13 cellular contexts compared by ENCODE assay signal in the genomic region with DNA sequence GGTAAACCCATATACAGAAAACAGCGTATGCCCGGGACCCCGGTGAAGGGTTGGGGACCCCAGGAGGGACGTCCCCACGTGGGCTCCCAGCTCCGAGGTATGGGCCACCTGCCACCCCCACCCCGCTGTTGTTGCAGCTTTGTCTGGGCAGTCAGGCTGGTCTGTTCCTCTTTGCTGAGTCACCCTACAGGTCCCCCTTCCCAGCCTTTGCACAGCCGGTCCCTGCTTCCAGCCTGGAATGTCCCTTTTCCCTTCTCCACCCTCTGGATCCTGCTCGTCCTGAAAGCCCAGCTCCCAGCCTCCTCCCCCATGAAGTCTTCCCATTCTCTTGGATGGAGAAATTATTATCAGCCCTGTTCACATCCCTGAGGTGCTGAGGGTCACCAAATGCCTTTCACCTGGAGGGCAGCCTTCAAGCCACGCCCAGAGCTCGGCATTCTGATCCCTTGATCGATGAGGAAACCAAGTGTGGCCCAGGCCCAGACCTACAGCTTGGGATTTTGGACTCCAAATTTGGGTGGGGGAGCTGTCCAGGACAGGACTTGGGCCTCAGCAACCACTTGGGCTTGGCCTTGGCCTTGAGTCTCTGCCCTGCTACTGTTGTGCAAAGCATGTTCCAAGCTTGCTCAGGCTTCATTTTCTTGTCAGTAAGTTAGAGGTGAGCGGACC. TPM values are rescaled to one million over a fixed set of nuclear protein-coding genes. Genes with fewer than 3 reads are reported as not detected.
DNase-seq lines count a peak whose midpoint lies in the region; ATAC-seq and TF ChIP-seq lines count a peak whose summit lies in the region.
"Had no signal": no experiment of that assay in that cellular context is flagged by ENCODE, and none has a peak within 500 bp of the region (broad histone marks: within the 10 kb centered on the region; RNA-seq: fewer than 3 reads in every experiment).

No MANE protein-coding gene starts in this region.

- no peaks in the 10 kb centered on the region for H3F3A ChIP-seq in smooth muscle cell (ENCODE audit: low read depth)

- peaks cover 49 to 76% of the 10 kb centered on the region in 2 experiments for H3K4me1 ChIP-seq in HCT116 (ENCODE audit: control insufficient read depth in 1 of 2, insufficient read depth in 2 of 2, low read length in 2 of 2)
- H3K4me1 ChIP-seq in RWPE2 (ENCODE audit: insufficient read depth, poor library complexity, severe bottlenecking): peaks cover 44% of the 10 kb centered on the region
- peaks cover 7% of the 10 kb centered on the region for H3K4me1 ChIP-seq in smooth muscle cell (ENCODE audit: low read depth)

- WGBS in smooth muscle cell (ENCODE audit: low lambda C conversion rate): 52% methylated on average over 11 of the region's 13 CpGs

- DNase-seq in HCT116 (ENCODE audit: low read depth, low spot score): no peak
- no peak for DNase-seq in RWPE2 (ENCODE audit: low spot score)
- DNase-seq in islet precursor cell: peak; percentile 95
- DNase-seq in smooth muscle cell (lab: John Stamatoyannopoulos, UW; ENCODE audit: unreplicated experiment): no peak
- DNase-seq in DMS79 (lab: John Stamatoyannopoulos, UW): no peak
- DNase-seq in amniotic stem cell (lab: John Stamatoyannopoulos, UW): no peak
- DNase-seq: activated CD4-positive, alpha-beta T cell treated with anti-CD3 and anti-CD28 coated beads, Interleukin-2, amount 50 U/mL, for 48 hours; caudate nucleus; stimulated activated CD4-positive, alpha-beta T cell treated with anti-CD3 and anti-CD28 coated beads, Interleukin-1b, Interleukin-23, amount 100 ng/mL, for 48 hours; stimulated activated naive CD4-positive, alpha-beta T cell treated with Interleukin-2 at 50 U/mL for 16 hours had no signal

- intact Hi-C loops in HCT116 (cut with micrococcal nuclease): loop anchor here (2.0 kb wide), 1 partner anchor 93 kb away; no protein-coding TSS in a partner anchor

- H3K4me3 ChIP-seq in HCT116 (replicated peaks in 1 of 2; ENCODE audit: low read depth in 1 of 2, low read length in 2 of 2) (peak overlapping the region; percentile 93 to 96), RWPE2 (ENCODE audit: severe bottlenecking) (no peak overlapping the region), smooth muscle cell (peak overlapping the region; percentile 60)

- H3K79me2 ChIP-seq in HCT116 (ENCODE audit: insufficient read depth, low read length) (peaks cover 23% of the 10 kb centered on the region), smooth muscle cell (ENCODE audit: low read depth) (no peaks in the 10 kb centered on the region)

- no peak for TF ChIP-seq CTCF in HCT116 (IDR thresholded peaks at IDR 0.05 in 2 of 3, conservative IDR thresholded peaks at IDR 0.05 in 1 of 3; ENCODE audit: borderline replicate concordance in 1 of 3, insufficient read depth in 1 of 3, low read depth in 2 of 3, low read length in 2 of 3)
- no peak for TF ChIP-seq CTCF in RWPE2 (IDR thresholded peaks at IDR 0.05; ENCODE audit: poor library complexity, severe bottlenecking)
- no peak for TF ChIP-seq CTCF in smooth muscle cell (IDR thresholded peaks at IDR 0.05; ENCODE audit: borderline replicate concordance, insufficient read depth, poor library complexity, severe bottlenecking)

- BruUV-seq in HCT116 (replicated peaks; lab: Mats Ljungman, UMichigan): no TSS peak

- H4K20me1 ChIP-seq in HCT116 (ENCODE audit: insufficient read depth) (no peaks in the 10 kb centered on the region), smooth muscle cell (ENCODE audit: low read depth) (peaks cover 4% of the 10 kb centered on the region)

- H3K27ac ChIP-seq in HCT116 (ENCODE audit: low read depth, low read length) (peak overlapping the region; percentile 96), RWPE2 (ENCODE audit: poor library complexity, severe bottlenecking) (peak overlapping the region; percentile 65), smooth muscle cell (ENCODE audit: low read depth) (peak overlapping the region; percentile 38)

- RAD21 ChIA-PET in HCT116 (lab: Charles Lee; ENCODE audit: low non-redundant PET in 1 of 2, low total read pairs in 2 of 2, uncharacterized antibody in 2 of 2, unreplicated experiment in 2 of 2): interaction anchor here (0.5 to 1.7 kb wide), 7 partner anchors 8 to 234 kb away, joined by 3 to 7 read pairs (median 4); partner anchors contain the start of gene METTL27 (in 1 of the 2)

- no peaks in the 10 kb centered on the region for H3K9me3 ChIP-seq in HCT116 (ENCODE audit: control insufficient read depth in 1 of 2, insufficient read depth in 1 of 2, low read depth in 1 of 2, low read length in 2 of 2)
- no peaks in the 10 kb centered on the region for H3K9me3 ChIP-seq in RWPE2 (ENCODE audit: severe bottlenecking)
- no peaks in the 10 kb centered on the region for H3K9me3 ChIP-seq in smooth muscle cell (replicated peaks; ENCODE audit: low read depth)

- no peak for TF ChIP-seq POLR2A in HCT116 (IDR thresholded peaks at IDR 0.05; ENCODE audit: borderline replicate concordance, extremely low read depth, insufficient read depth, insufficient read length)

- no peak for TF ChIP-seq RAD21 in HCT116 (IDR thresholded peaks at IDR 0.05; ENCODE audit: low read depth)

- no peak overlapping the region for H2AFZ ChIP-seq in HCT116 (ENCODE audit: low read depth, low read length, poor library complexity, severe bottlenecking)
- H2AFZ ChIP-seq in smooth muscle cell (ENCODE audit: low read depth): no peak overlapping the region

- POLR2A ChIA-PET in HCT116 (lab: Charles Lee): interaction anchor here (0.7 to 5.4 kb wide), 15 partner anchors 10 to 446 kb away, joined by 3 to 87 read pairs (median 11); partner anchors contain the start of genes ABHD11, CLDN3, METTL27 and MLXIPL

- H3K9ac ChIP-seq in HCT116 (ENCODE audit: low read length) (peak overlapping the region; percentile 99), smooth muscle cell (ENCODE audit: low read depth) (no peak overlapping the region)

- ATAC-seq in HCT116 (peak; percentile 31), RWPE2 (ENCODE audit: low read depth) (no peak), GM19452 (IDR thresholded peaks at IDR 0.05; ENCODE audit: unreplicated experiment) (no peak)

- H3K36me3 ChIP-seq in HCT116 (ENCODE audit: control insufficient read depth in 1 of 2, insufficient read depth in 2 of 2, low read length in 2 of 2) (0 out of 4 replicates have a peak, but pooled peaks cover 0 to 7% of the 10 kb centered on the region in 2 experiments), RWPE2 (ENCODE audit: low read depth) (no peaks in the 10 kb centered on the region), smooth muscle cell (ENCODE audit: low read depth) (no peaks in the 10 kb centered on the region)

- peak overlapping the region; percentile 99 for H3K4me2 ChIP-seq in HCT116 (ENCODE audit: low read length)
- H3K4me2 ChIP-seq in smooth muscle cell: no peak overlapping the region

- H3K9me2 ChIP-seq in HCT116 (ENCODE audit: insufficient read depth): no peaks in the 10 kb centered on the region

- H3K27me3 ChIP-seq in HCT116 (ENCODE audit: insufficient read depth, low read length): no peaks in the 10 kb centered on the region
- H3K27me3 ChIP-seq in RWPE2 (ENCODE audit: insufficient read depth, poor library complexity, severe bottlenecking): no peaks in the 10 kb centered on the region
- no peaks in the 10 kb centered on the region for H3K27me3 ChIP-seq in smooth muscle cell (ENCODE audit: low read depth)

- CTCF ChIA-PET in HCT116 (lab: Charles Lee): interaction anchor here (0.6 to 1.9 kb wide), 9 partner anchors 9 to 373 kb away, joined by 3 to 8 read pairs (median 3); partner anchors contain the start of gene METTL27

TF ChIP-seq in HCT116, 20 proteins besides CTCF, POLR2A, EP300 and RAD21 (continues in another document):
- TF ChIP-seq, protein P1, sequence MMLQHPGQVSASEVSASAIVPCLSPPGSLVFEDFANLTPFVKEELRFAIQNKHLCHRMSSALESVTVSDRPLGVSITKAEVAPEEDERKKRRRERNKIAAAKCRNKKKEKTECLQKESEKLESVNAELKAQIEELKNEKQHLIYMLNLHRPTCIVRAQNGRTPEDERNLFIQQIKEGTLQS (IDR thresholded peaks at IDR 0.05): no peak
- no peak for TF ChIP-seq SIN3A (IDR thresholded peaks at IDR 0.05; ENCODE audit: low read depth)
- no peak for TF ChIP-seq EZH2phosphoT487 (IDR thresholded peaks at IDR 0.05; ENCODE audit: borderline replicate concordance)
- TF ChIP-seq ELF1 (IDR thresholded peaks at IDR 0.05; ENCODE audit: borderline replicate concordance, low read depth): no peak
- TF ChIP-seq REST (IDR thresholded peaks at IDR 0.05; ENCODE audit: low read depth): no peak
- TF ChIP-seq JUND (IDR thresholded peaks at IDR 0.05): no peak
- TF ChIP-seq POLR2AphosphoS5 (IDR thresholded peaks at IDR 0.05; ENCODE audit: low read depth, low read length): peak; percentile 94

RNA-seq across cellular contexts. Expression of gene CLDN4, which starts 2.6 kb away (rescaled TPM):
- 234 TPM for total RNA-seq in HCT116 (2021; ENCODE audit: unreplicated experiment)
- polyA plus RNA-seq in HCT116 (2012): 401 and 646 TPM in 2 replicates
- total RNA-seq in smooth muscle cell: 83.7 and 109 TPM in 2 replicates
- polyA plus RNA-seq in smooth muscle cell: 63.5 and 429 TPM in 2 replicates

RNA-seq across cellular contexts. Expression of gene METTL27, which starts 8.9 kb away (rescaled TPM):
- total RNA-seq in HCT116 (2021; ENCODE audit: unreplicated experiment) (30.4 TPM), smooth muscle cell (0.22 and 0.54 TPM in 2 replicates)
- 36.9 and 40.2 TPM in 2 replicates for polyA plus RNA-seq in HCT116 (2012)
- polyA plus RNA-seq in smooth muscle cell: 4.1 and 4.5 TPM in 2 replicates

RNA-seq across cellular contexts. Expression of gene TMEM270, which starts 27.6 kb away (rescaled TPM):
- total RNA-seq in HCT116 (2021; ENCODE audit: unreplicated experiment) (1.1 TPM), smooth muscle cell (not detected in 2 replicates)
- polyA plus RNA-seq in HCT116 (2012): 0.81 and 0.85 TPM in 2 replicates
- not detected in 2 replicates for polyA plus RNA-seq in smooth muscle cell
- total RNA-seq: osteocyte had no signal
- polyA plus RNA-seq: keratinocyte had no signal

Comparison
In these comparisons a context has a peak if more than half of its experiments do, and no peak if none do; other contexts are left out.
1. H3K27ac ChIP-seq: peak in every context shown above with its lines; median percentile 96 in HCT116; 65 in RWPE2; 38 in smooth muscle cell.
2. RNA of gene METTL27, which starts 8.9 kb away (total RNA-seq): 30.4 TPM in HCT116 (single experiment); 0.22 to 0.54 TPM in smooth muscle cell; every median in the first group is over 10 times any median in the second.